In the genomic region with DNA sequence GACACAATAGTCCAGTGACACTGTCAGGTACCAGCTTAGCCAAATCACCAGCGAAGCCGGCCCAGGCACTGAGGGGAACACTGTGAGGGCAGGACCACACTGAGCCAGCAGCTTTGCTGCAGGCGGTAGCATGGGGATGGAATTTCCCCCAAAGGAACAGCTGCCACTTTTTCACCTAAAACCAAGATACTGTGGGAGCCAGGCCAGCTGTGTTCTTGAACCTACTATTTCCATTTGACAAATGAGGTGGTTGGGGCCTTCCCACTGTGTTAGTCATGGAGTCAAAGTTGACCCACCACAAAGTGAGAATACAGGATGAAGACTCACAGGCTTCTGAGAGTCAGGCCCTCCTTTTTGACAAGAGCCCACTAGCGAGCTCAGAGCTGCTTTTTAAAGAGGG, we compare ENCODE assay signal across 16 cellular contexts.
DNase-seq lines count a peak whose midpoint lies in the region; ATAC-seq and TF ChIP-seq lines count a peak whose summit lies in the region.
"Had no signal": no experiment of that assay in that cellular context is flagged by ENCODE, and none has a peak within 500 bp of the region (broad histone marks: within the 10 kb centered on the region; RNA-seq: fewer than 3 reads in every experiment).

No MANE protein-coding gene starts in this region.

- peaks cover 10% of the 10 kb centered on the region for H3K4me1 ChIP-seq in neural progenitor cell

- H3F3A ChIP-seq in neural progenitor cell (ENCODE audit: low read depth) = no peaks in the 10 kb centered on the region

- H3K27ac Mint-ChIP-seq in neural progenitor cell (no peak overlapping the region), MCF 10A (ENCODE audit: low read depth, unreplicated experiment) (no peak overlapping the region), T-cell (no peak overlapping the region)
- H3K27ac Mint-ChIP-seq: activated T-cell treated with anti-CD3 and anti-CD28 coated beads, Interleukin-2, amount 50 U/mL, for 72 hours had no signal

- peaks cover 9% of the 10 kb centered on the region for H3K9me3 Mint-ChIP-seq in neural progenitor cell
- no peaks in the 10 kb centered on the region for H3K9me3 Mint-ChIP-seq in MCF 10A (ENCODE audit: unreplicated experiment)
- H3K9me3 Mint-ChIP-seq in T-cell = no peaks in the 10 kb centered on the region
- H3K9me3 Mint-ChIP-seq: activated T-cell treated with anti-CD3 and anti-CD28 coated beads, Interleukin-2, amount 50 U/mL, for 72 hours had no signal

- no peaks in the 10 kb centered on the region for H3K9me3 ChIP-seq in neural progenitor cell (ENCODE audit: low read depth)

- H3K4me3 ChIP-seq in choroid plexus epithelial cell (ENCODE audit: low read depth, low read length) = no peak overlapping the region
- H3K4me3 ChIP-seq in neural progenitor cell = no peak overlapping the region
- H3K4me3 ChIP-seq: coronary artery, K562, lung, PC-9 had no signal

- H3K79me2 ChIP-seq in neural progenitor cell (ENCODE audit: low read depth) = no peaks in the 10 kb centered on the region

- no peak overlapping the region for H2AFZ ChIP-seq in neural progenitor cell (replicated peaks)
- H2AFZ ChIP-seq: PC-9 had no signal

- H3K36me3 ChIP-seq in neural progenitor cell = no peaks in the 10 kb centered on the region

- peak; percentile 42 for ATAC-seq in GM21381 (IDR thresholded peaks at IDR 0.05; ENCODE audit: unreplicated experiment)
- peak; percentile 46 for ATAC-seq in HG03066 (IDR thresholded peaks at IDR 0.05; ENCODE audit: low read depth, unreplicated experiment)
- ATAC-seq in T-cell (replicated peaks in 1 of 4) = no peak
- ATAC-seq: K562 had no signal

- no peak overlapping the region for H3K9ac ChIP-seq in neural progenitor cell

- no peaks in the 10 kb centered on the region for H4K20me1 ChIP-seq in neural progenitor cell (ENCODE audit: low read depth)

- POLR2A ChIA-PET in GM10248 (lab: Yijun Ruan, JAX) (no interaction called here), MCF 10A (lab: Yijun Ruan, JAX) (interaction anchor here (1.0 kb wide), 1 partner anchor 27 kb away, joined by 3 read pairs; no protein-coding TSS in a partner anchor), T-cell (lab: Charles Lee) (no interaction called here)

- CTCF ChIA-PET in GM10248 (lab: Yijun Ruan, JAX) (interaction anchor here (1.0 to 1.6 kb wide), 4 partner anchors 8 to 69 kb away, joined by 3 read pairs; no protein-coding TSS in a partner anchor), MCF 10A (lab: Yijun Ruan, JAX) (interaction anchor here (0.7 to 1.0 kb wide), 2 partner anchors 22 to 118 kb away, joined by 3 to 4 read pairs; no protein-coding TSS in a partner anchor), T-cell (lab: Charles Lee) (interaction anchor here in 1 of 2 donors (0.6 kb wide), 1 partner anchor 14 kb away, joined by 3 read pairs; no protein-coding TSS in a partner anchor)

- no peak overlapping the region for H3K4me3 Mint-ChIP-seq in neural progenitor cell
- no peak overlapping the region for H3K4me3 Mint-ChIP-seq in MCF 10A (ENCODE audit: unreplicated experiment)
- no peak overlapping the region for H3K4me3 Mint-ChIP-seq in T-cell
- H3K4me3 Mint-ChIP-seq: activated T-cell treated with anti-CD3 and anti-CD28 coated beads, Interleukin-2, amount 50 U/mL, for 72 hours had no signal

- H3K4me1 Mint-ChIP-seq in neural progenitor cell (peaks cover 14% of the 10 kb centered on the region), MCF 10A (ENCODE audit: insufficient read depth, unreplicated experiment) (no peaks in the 10 kb centered on the region), T-cell (no peaks in the 10 kb centered on the region)

- H3K27ac ChIP-seq in neural progenitor cell = no peak overlapping the region
- H3K27ac ChIP-seq: coronary artery, PC-9 had no signal

- H3K27me3 Mint-ChIP-seq in neural progenitor cell (ENCODE audit: insufficient read depth, low read depth) (no peaks in the 10 kb centered on the region), MCF 10A (ENCODE audit: insufficient read depth, unreplicated experiment) (no peaks in the 10 kb centered on the region), T-cell (no peaks in the 10 kb centered on the region)

- no peaks in the 10 kb centered on the region for H3K36me3 Mint-ChIP-seq in neural progenitor cell
- H3K36me3 Mint-ChIP-seq in MCF 10A (ENCODE audit: insufficient read depth, unreplicated experiment) = peaks cover 4% of the 10 kb centered on the region
- H3K36me3 Mint-ChIP-seq in T-cell = no peaks in the 10 kb centered on the region

- no peak for TF ChIP-seq CTCF in GM10248 (IDR thresholded peaks at IDR 0.05; ENCODE audit: control extremely low read depth, extremely low read depth, low read depth, missing control alignments)
- no peak for TF ChIP-seq CTCF in choroid plexus epithelial cell (conservative IDR thresholded peaks at IDR 0.05; ENCODE audit: low read depth, low read length)
- TF ChIP-seq CTCF in neural progenitor cell (IDR thresholded peaks at IDR 0.05) = no peak
- TF ChIP-seq CTCF in MCF 10A (IDR thresholded peaks at IDR 0.05; ENCODE audit: unreplicated experiment) = no peak

- intact Hi-C loops in MCF 10A (cut with micrococcal nuclease) = no loop called here

- BruUV-seq in MCF 10A (replicated peaks; lab: Mats Ljungman, UMichigan) = no TSS peak

- H3K4me2 ChIP-seq in neural progenitor cell = no peak overlapping the region
- H3K4me2 ChIP-seq: PC-9 had no signal

- DNase-seq in GM10248 (ENCODE audit: extremely low spot score) = peak; percentile 17
- peak; percentile 59 for DNase-seq in choroid plexus epithelial cell (ENCODE audit: low read depth)
- no peak for DNase-seq in neural progenitor cell (ENCODE audit: low spot score)
- no peak for DNase-seq in dermis blood vessel endothelial cell
- no peak for DNase-seq in MCF 10A (ENCODE audit: unreplicated experiment)
- no peak for DNase-seq in T-cell
- DNase-seq: activated T-cell treated with anti-CD3 and anti-CD28 coated beads, Interleukin-2, amount 50 U/mL, for 72 hours; AML-193; glutamatergic neuron; NCI-H2171; PC-9 had no signal

- no peaks in the 10 kb centered on the region for H3K27me3 ChIP-seq in neural progenitor cell

Comparison
In these comparisons a context has a peak if more than half of its experiments do, and no peak if none do; other contexts are left out.
1. DNase-seq: peak in GM10248 (single experiment) and choroid plexus epithelial cell (single experiment); none in neural progenitor cell (single experiment), dermis blood vessel endothelial cell (single experiment), MCF 10A (single experiment) and T-cell (0 of 34).
2. ATAC-seq: peak in GM21381 (single experiment) and HG03066 (single experiment); none in T-cell (0 of 4).